ENCODE assay signal across 31 cellular contexts in the genomic region with DNA sequence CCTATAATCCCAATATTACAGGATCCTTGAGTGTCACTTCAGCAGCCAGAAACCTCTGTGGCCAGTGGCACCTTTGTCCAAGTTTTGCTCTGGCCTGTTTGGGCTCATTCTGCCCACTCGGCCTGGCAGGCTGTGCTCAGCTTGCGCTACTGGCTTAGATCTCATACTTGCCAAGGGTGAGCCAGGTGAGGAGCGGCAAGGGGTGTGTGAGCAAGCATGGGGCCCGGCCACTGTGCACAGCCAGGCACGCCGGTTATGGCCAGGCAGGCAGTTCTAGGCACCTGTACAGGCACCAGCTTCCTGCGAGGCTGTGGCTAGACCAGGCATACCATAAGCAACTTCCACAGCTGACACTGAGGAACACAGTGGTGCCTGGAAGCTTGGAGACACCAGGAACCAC.
"Had no signal": no experiment of that assay in that cellular context is flagged by ENCODE, and none has a peak within 500 bp of the region (broad histone marks: within the 10 kb centered on the region; RNA-seq: fewer than 3 reads in every experiment).

No MANE protein-coding gene starts in this region.

- H3K36me3 ChIP-seq: adrenal gland, esophagus squamous epithelium, gastroesophageal sphincter had no signal

- FAIRE-seq: colon, endometrium, endothelial cell of umbilical vein had no signal

- H3K4me1 ChIP-seq: adrenal gland, body of pancreas, esophagus squamous epithelium, gastroesophageal sphincter had no signal

- DNase-seq: activated CD4-positive, alpha-beta memory T cell treated with anti-CD3 and anti-CD28 coated beads for 36 hours; activated CD4-positive, alpha-beta T cell treated with anti-CD3 and anti-CD28 coated beads for 36 hours; activated CD4-positive, alpha-beta T cell treated with anti-CD3 and anti-CD28 coated beads, Interleukin-2, amount 10 ng/mL, durations not matched to agents 24 days and 14 days; activated CD4-positive, CD25-positive, alpha-beta regulatory T cell; activated CD4-positive, CD25-positive, alpha-beta regulatory T cell treated with anti-CD3 and anti-CD28 coated beads, Interleukin-2, amount 50 U/mL, for 72 hours; activated CD8-positive, alpha-beta memory T cell treated with anti-CD3 and anti-CD28 coated beads, Interleukin-2, amount 10 ng/mL, durations not matched to agents 7 days and 5 days; activated CD8-positive, alpha-beta memory T cell treated with anti-CD3 and anti-CD28 coated beads, Interleukin-2, amount 50 U/mL, for 4 hours; activated CD8-positive, alpha-beta T cell treated with anti-CD3 and anti-CD28 coated beads, Interleukin-2, amount 10 ng/mL, durations not matched to agents 7 days and 5 days; activated effector memory CD4-positive, alpha-beta T cell treated with anti-CD3 and anti-CD28 coated beads, Interleukin-2, amount 50 U/mL, for 16 hours; activated naive CD4-positive, alpha-beta T cell treated with anti-CD3 and anti-CD28 coated beads for 36 hours; activated naive CD8-positive, alpha-beta T cell treated with anti-CD3 and anti-CD28 coated beads for 36 hours; activated naive CD8-positive, alpha-beta T cell treated with anti-CD3 and anti-CD28 coated beads, Interleukin-2, amount 50 U/mL, for 24 hours; activated T-cell treated with anti-CD3 and anti-CD28 coated beads, Interleukin-2, amount 50 U/mL, for 1 hour; activated T-cell treated with anti-CD3 and anti-CD28 coated beads, Interleukin-2, amount 50 U/mL, for 48 hours; adrenal gland; amygdala; aorta; body of pancreas; caudate nucleus; cortex of kidney; dermis blood vessel endothelial cell; effector CD4-positive, alpha-beta T cell; effector memory CD8-positive, alpha-beta T cell; esophagus squamous epithelium; foreskin melanocyte; T-helper 2 cell had no signal

- H3K27ac ChIP-seq: adrenal gland, body of pancreas, epithelial cell of prostate, esophagus squamous epithelium, gastroesophageal sphincter had no signal

- H3K9me3 ChIP-seq: adrenal gland, body of pancreas, esophagus squamous epithelium, gastroesophageal sphincter had no signal

- H3K27me3 ChIP-seq: adrenal gland, body of pancreas, gastroesophageal sphincter had no signal

- H3K4me3 ChIP-seq: adrenal gland, body of pancreas, esophagus squamous epithelium, gastroesophageal sphincter had no signal

- ATAC-seq: activated CD4-positive, alpha-beta T cell treated with anti-CD3 and anti-CD28 coated beads for 36 hours; activated CD8-positive, alpha-beta memory T cell treated with anti-CD3 and anti-CD28 coated beads, Interleukin-2, amount 10 ng/mL, durations not matched to agents 7 days and 5 days; activated CD8-positive, alpha-beta T cell treated with anti-CD3 and anti-CD28 coated beads, Interleukin-2, amount 10 ng/mL, durations not matched to agents 7 days and 5 days; activated naive CD8-positive, alpha-beta T cell treated with anti-CD3 and anti-CD28 coated beads, Interleukin-2, amount 50 U/mL, for 24 hours; body of pancreas; effector memory CD8-positive, alpha-beta T cell; gastroesophageal sphincter had no signal
